Comparison of ENCODE assay signal across 25 cellular contexts in genomic region chr5:35186749-35187148, GRCh38. TPM values are rescaled to one million over a fixed set of nuclear protein-coding genes. Genes with fewer than 3 reads are reported as not detected.
"Had no signal": no experiment of that assay in that cellular context is flagged by ENCODE, and none has a peak within 500 bp of the region (broad histone marks: within the 10 kb centered on the region; RNA-seq: fewer than 3 reads in every experiment).

No MANE protein-coding gene starts in this region.

- H3K9me3 ChIP-seq: ovary, right lobe of liver, testis, tibial artery, upper lobe of right lung, uterus had no signal

- H3K4me2 ChIP-seq: smooth muscle cell had no signal

- H3K9me3 Mint-ChIP-seq: memory B cell; mesothelial cell of epicardium; naive thymus-derived CD8-positive, alpha-beta T cell; stimulated activated effector memory CD8-positive, alpha-beta T cell treated with anti-CD3 and anti-CD28 coated beads, Interleukin-12 subunit alpha, Interleukin-12 subunit beta, amount 100 ng/mL, for 72 hours had no signal

- H3K36me3 ChIP-seq: ovary, right lobe of liver, tibial artery, upper lobe of right lung, uterus had no signal

- H3K4me1 Mint-ChIP-seq: mesothelial cell of epicardium; naive thymus-derived CD8-positive, alpha-beta T cell; stimulated activated effector memory CD8-positive, alpha-beta T cell treated with anti-CD3 and anti-CD28 coated beads, Interleukin-12 subunit alpha, Interleukin-12 subunit beta, amount 100 ng/mL, for 72 hours had no signal

- H3K4me3 ChIP-seq: dorsolateral prefrontal cortex, lung, ovary, right lobe of liver, smooth muscle cell, testis, tibial artery, upper lobe of right lung, uterus had no signal

- FAIRE-seq: frontal cortex, keratinocyte had no signal

- H3K4me1 ChIP-seq: testis, tibial artery, upper lobe of right lung, uterus had no signal

- H3K27ac ChIP-seq: dorsolateral prefrontal cortex, ovary, right lobe of liver, testis, tibial artery, upper lobe of right lung, uterus had no signal

- H3K27ac Mint-ChIP-seq: memory B cell; mesothelial cell of epicardium; naive thymus-derived CD8-positive, alpha-beta T cell; stimulated activated effector memory CD8-positive, alpha-beta T cell treated with anti-CD3 and anti-CD28 coated beads, Interleukin-12 subunit alpha, Interleukin-12 subunit beta, amount 100 ng/mL, for 72 hours had no signal

- DNase-seq: dorsolateral prefrontal cortex; effector CD4-positive, alpha-beta T cell; hypothalamus; naive thymus-derived CD8-positive, alpha-beta T cell; occipital lobe; ovary; right lobe of liver; stimulated activated CD4-positive, alpha-beta T cell treated with anti-CD3 and anti-CD28 coated beads, Interleukin-12 subunit alpha, Interleukin-12 subunit beta, amount 100 ng/mL, for 4 hours; stimulated activated CD4-positive, alpha-beta T cell treated with anti-CD3 and anti-CD28 coated beads, Interleukin-1b, Interleukin-23, amount 100 ng/mL, for 48 hours; stimulated activated CD4-positive, alpha-beta T cell treated with anti-CD3 and anti-CD28 coated beads, Interleukin-4, amount 100 ng/mL, for 24 hours; stimulated activated naive CD4-positive, alpha-beta T cell treated with Interleukin-2 at 50 U/mL for 16 hours; substantia nigra; testis; tibial artery; upper lobe of right lung; uterus had no signal

- H3K4me3 Mint-ChIP-seq: memory B cell; mesothelial cell of epicardium; naive thymus-derived CD8-positive, alpha-beta T cell; stimulated activated effector memory CD8-positive, alpha-beta T cell treated with anti-CD3 and anti-CD28 coated beads, Interleukin-12 subunit alpha, Interleukin-12 subunit beta, amount 100 ng/mL, for 72 hours had no signal

- H3K27me3 ChIP-seq: ovary, right lobe of liver, testis, tibial artery, upper lobe of right lung, uterus had no signal

- ATAC-seq: left lobe of liver; naive thymus-derived CD8-positive, alpha-beta T cell; right lobe of liver; stimulated activated effector memory CD8-positive, alpha-beta T cell treated with anti-CD3 and anti-CD28 coated beads, Interleukin-12 subunit alpha, Interleukin-12 subunit beta, amount 100 ng/mL, for 72 hours; upper lobe of right lung had no signal

- H3K36me3 Mint-ChIP-seq: memory B cell; mesothelial cell of epicardium; naive thymus-derived CD8-positive, alpha-beta T cell; stimulated activated effector memory CD8-positive, alpha-beta T cell treated with anti-CD3 and anti-CD28 coated beads, Interleukin-12 subunit alpha, Interleukin-12 subunit beta, amount 100 ng/mL, for 72 hours had no signal

RNA-seq across cellular contexts. Expression of gene PRLR, which starts 43.5 kb away (rescaled TPM):
- total RNA-seq: myocyte; naive thymus-derived CD8-positive, alpha-beta T cell had no signal
- polyA plus RNA-seq: naive thymus-derived CD8-positive, alpha-beta T cell had no signal
